Comparison of ENCODE assay signal across 24 cellular contexts in the genomic region with DNA sequence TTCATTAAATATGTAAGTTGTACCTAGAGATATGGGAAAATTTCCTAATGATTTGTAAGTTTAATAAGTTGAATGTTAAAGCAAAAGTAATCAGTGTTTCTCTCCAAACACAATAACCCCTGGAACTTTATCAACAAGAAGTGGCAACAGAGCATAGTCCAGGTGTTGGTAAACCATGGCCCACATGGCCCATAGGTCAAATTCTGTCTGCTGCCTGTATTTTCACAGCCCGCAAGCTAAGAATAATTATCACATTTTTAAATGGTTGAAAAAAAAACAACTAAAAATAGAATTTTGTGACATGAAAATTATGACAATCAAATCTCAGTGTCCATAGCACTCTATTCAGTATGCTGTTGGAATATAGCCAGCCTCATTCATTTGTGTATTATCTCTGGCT.
DNase-seq lines count a peak whose midpoint lies in the region; ATAC-seq, FAIRE-seq and TF ChIP-seq lines count a peak whose summit lies in the region.
"Had no signal": no experiment of that assay in that cellular context is flagged by ENCODE, and none has a peak within 500 bp of the region (broad histone marks: within the 10 kb centered on the region; RNA-seq: fewer than 3 reads in every experiment).

No MANE protein-coding gene starts in this region.

- H3K27me3 ChIP-seq in HepG2 (ENCODE audit: control insufficient read depth in 1 of 2, insufficient read depth in 2 of 2, low read length in 2 of 2) (no peaks in the 10 kb centered on the region), osteoblast (ENCODE audit: insufficient read depth, low read length) (no peaks in the 10 kb centered on the region), SK-N-SH (ENCODE audit: insufficient read depth) (no peaks in the 10 kb centered on the region)
- H3K27me3 ChIP-seq: BE2C; BLaER1 treated with 17β-estradiol and CSF1 and Interleukin-3, amounts not matched to agents 10 nM and 100 nM had no signal

- CTCF ChIA-PET in HepG2 (lab: Yijun Ruan, JAX; ENCODE audit: low intra/inter-chr PET ratio, low total read pairs), result no interaction called here
- CTCF ChIA-PET in SK-N-SH (lab: Yijun Ruan, JAX), result no interaction called here

- H3K36me3 Mint-ChIP-seq in activated T-helper 1 cell treated with anti-CD3 and anti-CD28 coated beads, Interleukin-12 subunit alpha, Interleukin-12 subunit beta, Interleukin-2, Interleukin-4 antibody, amounts not matched to agents 30 ng/mL and 10 ng/mL and 1 ng/mL, durations not matched to agents 14 hours and 24 hours and 36 hours (ENCODE audit: low read depth), result no peaks in the 10 kb centered on the region
- no peaks in the 10 kb centered on the region for H3K36me3 Mint-ChIP-seq in glutamatergic neuron (ENCODE audit: unreplicated experiment)
- H3K36me3 Mint-ChIP-seq: CD14-positive monocyte had no signal

- TF ChIP-seq RAD21 in HepG2 (CRISPR knock-in tag; IDR thresholded peaks at IDR 0.05) (no peak), SK-N-SH (IDR thresholded peaks at IDR 0.05; ENCODE audit: low read length) (no peak)

- BruUV-seq in HepG2 (replicated peaks; lab: Mats Ljungman, UMichigan), result no TSS peak

- H3K9me3 Mint-ChIP-seq in activated T-helper 1 cell treated with anti-CD3 and anti-CD28 coated beads, Interleukin-12 subunit alpha, Interleukin-12 subunit beta, Interleukin-2, Interleukin-4 antibody, amounts not matched to agents 30 ng/mL and 10 ng/mL and 1 ng/mL, durations not matched to agents 14 hours and 24 hours and 36 hours, result no peaks in the 10 kb centered on the region
- H3K9me3 Mint-ChIP-seq in glutamatergic neuron (ENCODE audit: unreplicated experiment), result no peaks in the 10 kb centered on the region

- H4K20me1 ChIP-seq in HepG2 (ENCODE audit: insufficient read depth, low read length), result no peaks in the 10 kb centered on the region
- no peaks in the 10 kb centered on the region for H4K20me1 ChIP-seq in osteoblast (ENCODE audit: insufficient read depth, low read length)
- H4K20me1 ChIP-seq in SK-N-SH (ENCODE audit: insufficient read depth), result no peaks in the 10 kb centered on the region
- H4K20me1 ChIP-seq: BLaER1 treated with 17β-estradiol and CSF1 and Interleukin-3, amounts not matched to agents 10 nM and 100 nM had no signal

- POLR2A ChIA-PET in HepG2 (lab: Yijun Ruan, JAX), result no interaction called here
- POLR2A ChIA-PET in SK-N-SH (lab: Yijun Ruan, JAX), result no interaction called here

- no peaks in the 10 kb centered on the region for H3K9me2 ChIP-seq in SK-N-SH

- H3F3A ChIP-seq in SK-N-SH (replicated peaks; ENCODE audit: insufficient read depth), result no peaks in the 10 kb centered on the region

- H3K36me3 ChIP-seq in HepG2 (replicated peaks in 1 of 2; ENCODE audit: control insufficient read depth in 1 of 2, insufficient read depth in 2 of 2, low read length in 2 of 2) (no peaks in the 10 kb centered on the region), osteoblast (ENCODE audit: insufficient read depth, low read length) (no peaks in the 10 kb centered on the region), SK-N-SH (replicated peaks in 1 of 2; ENCODE audit: control insufficient read depth in 1 of 2, insufficient read depth in 2 of 2, low read length in 1 of 2) (no peaks in the 10 kb centered on the region)
- H3K36me3 ChIP-seq: BE2C; BLaER1 treated with 17β-estradiol and CSF1 and Interleukin-3, amounts not matched to agents 10 nM and 100 nM; HAP-1 had no signal

- H2AFZ ChIP-seq in HepG2 (ENCODE audit: low read length) (no peak overlapping the region), osteoblast (ENCODE audit: low read length) (no peak overlapping the region), SK-N-SH (ENCODE audit: low read depth) (no peak overlapping the region)

- H3K4me3 Mint-ChIP-seq in activated T-helper 1 cell treated with anti-CD3 and anti-CD28 coated beads, Interleukin-12 subunit alpha, Interleukin-12 subunit beta, Interleukin-2, Interleukin-4 antibody, amounts not matched to agents 30 ng/mL and 10 ng/mL and 1 ng/mL, durations not matched to agents 14 hours and 24 hours and 36 hours, result no peak overlapping the region
- H3K4me3 Mint-ChIP-seq in glutamatergic neuron (ENCODE audit: unreplicated experiment), result no peak overlapping the region
- H3K4me3 Mint-ChIP-seq: CD14-positive monocyte; CD4-positive, alpha-beta T cell; HFFc6 had no signal

- no peak for FAIRE-seq in HepG2 (lab: Jason Lieb, UNC)
- FAIRE-seq: A549, G401.6, GM12892, H54 had no signal

- in situ Hi-C loops in HepG2 (cut with HindIII; ENCODE audit: extremely low pct_ligation_motif_present, low pct_unique_long_range_greater_than_20kb), result no loop called here

- intact Hi-C loops in HepG2 (cut with micrococcal nuclease; ENCODE audit: unreplicated experiment), result no loop called here
- intact Hi-C loops in activated T-helper 1 cell treated with anti-CD3 and anti-CD28 coated beads, Interleukin-12 subunit alpha, Interleukin-12 subunit beta, Interleukin-2, Interleukin-4 antibody, amounts not matched to agents 30 ng/mL and 10 ng/mL and 1 ng/mL, durations not matched to agents 14 hours and 24 hours and 36 hours (cut with micrococcal nuclease), result no loop called here

- TF ChIP-seq CTCF in HepG2 (CRISPR knock-in tag; IDR thresholded peaks at IDR 0.05), result no peak
- TF ChIP-seq CTCF in osteoblast (IDR thresholded peaks at IDR 0.05; ENCODE audit: extremely low read depth, low read depth, low read length), result no peak
- no peak for TF ChIP-seq CTCF in SK-N-SH (IDR thresholded peaks at IDR 0.05)
- TF ChIP-seq CTCF in glutamatergic neuron (IDR thresholded peaks at IDR 0.05; ENCODE audit: partially characterized antibody, unreplicated experiment), result no peak

- ATAC-seq in HepG2, result peak; percentile 69
- ATAC-seq: A549 had no signal

- peak in 1 of 2 experiments; percentile 21; a peak in 1 of 4 replicates for TF ChIP-seq EP300 in HepG2 (IDR thresholded peaks at IDR 0.05; ENCODE audit: low read depth in 2 of 2, low read length in 2 of 2)
- no peak for TF ChIP-seq EP300 in HepG2 (CRISPR knock-in tag; IDR thresholded peaks at IDR 0.05; ENCODE audit: borderline replicate concordance)
- TF ChIP-seq EP300 in SK-N-SH (IDR thresholded peaks at IDR 0.05; ENCODE audit: borderline replicate concordance in 1 of 2, low read depth in 1 of 2, low read length in 1 of 2), result no peak

- H3K27me3 Mint-ChIP-seq in activated T-helper 1 cell treated with anti-CD3 and anti-CD28 coated beads, Interleukin-12 subunit alpha, Interleukin-12 subunit beta, Interleukin-2, Interleukin-4 antibody, amounts not matched to agents 30 ng/mL and 10 ng/mL and 1 ng/mL, durations not matched to agents 14 hours and 24 hours and 36 hours (ENCODE audit: insufficient read depth), result no peaks in the 10 kb centered on the region
- H3K27me3 Mint-ChIP-seq in glutamatergic neuron (ENCODE audit: unreplicated experiment), result peaks cover 2% of the 10 kb centered on the region
- H3K27me3 Mint-ChIP-seq: CD4-positive, alpha-beta T cell had no signal

- no peaks in the 10 kb centered on the region for H3K4me1 Mint-ChIP-seq in activated T-helper 1 cell treated with anti-CD3 and anti-CD28 coated beads, Interleukin-12 subunit alpha, Interleukin-12 subunit beta, Interleukin-2, Interleukin-4 antibody, amounts not matched to agents 30 ng/mL and 10 ng/mL and 1 ng/mL, durations not matched to agents 14 hours and 24 hours and 36 hours (ENCODE audit: low read depth)
- peaks cover 2% of the 10 kb centered on the region for H3K4me1 Mint-ChIP-seq in glutamatergic neuron (ENCODE audit: low read depth, unreplicated experiment)
- H3K4me1 Mint-ChIP-seq: CD14-positive monocyte had no signal

- peaks cover 37% of the 10 kb centered on the region for H3K4me1 ChIP-seq in HepG2 (ENCODE audit: insufficient read depth, low read length)
- H3K4me1 ChIP-seq in osteoblast (ENCODE audit: insufficient read depth, low read length), result no peaks in the 10 kb centered on the region
- no peaks in the 10 kb centered on the region for H3K4me1 ChIP-seq in SK-N-SH (ENCODE audit: control insufficient read depth in 1 of 2, insufficient read depth in 2 of 2, low read depth in 1 of 2, low read length in 1 of 2)
- H3K4me1 ChIP-seq: A549; BLaER1 treated with 17β-estradiol and CSF1 and Interleukin-3, amounts not matched to agents 10 nM and 100 nM; Caco-2; HAP-1 had no signal

- H3K9me3 ChIP-seq in HepG2 (ENCODE audit: low read length) (no peaks in the 10 kb centered on the region), osteoblast (ENCODE audit: low read depth, low read length) (no peaks in the 10 kb centered on the region), SK-N-SH (no peaks in the 10 kb centered on the region)
- H3K9me3 ChIP-seq: A549; BE2C; BLaER1 treated with 17β-estradiol and CSF1 and Interleukin-3, amounts not matched to agents 10 nM and 100 nM; Caco-2; HAP-1 had no signal

- H3K27ac ChIP-seq in HepG2 (ENCODE audit: extremely low read length, insufficient read depth, low read length) (no peak overlapping the region), osteoblast (ENCODE audit: low read depth, low read length) (no peak overlapping the region), SK-N-SH (ENCODE audit: low read depth in 2 of 2, low read length in 1 of 2) (no peak overlapping the region)
- H3K27ac ChIP-seq: 22Rv1; A549; BLaER1 treated with 17β-estradiol and CSF1 and Interleukin-3, amounts not matched to agents 10 nM and 100 nM had no signal

- peak overlapping the region; percentile 21; the same call in 1 of the 2 replicates for H3K4me2 ChIP-seq in HepG2 (ENCODE audit: low read depth, low read length)
- no peak overlapping the region for H3K4me2 ChIP-seq in osteoblast (ENCODE audit: insufficient read depth, low read length)
- no peak overlapping the region for H3K4me2 ChIP-seq in SK-N-SH
- H3K4me2 ChIP-seq: A549; BLaER1 treated with 17β-estradiol and CSF1 and Interleukin-3, amounts not matched to agents 10 nM and 100 nM had no signal

- DNase-seq in COR-L47 (lab: John Stamatoyannopoulos, UW) (peak; percentile 88), NCI-H2081 treated with DMSO at 0.1 percent for 48 hours (lab: John Stamatoyannopoulos, UW) (peak; percentile 85), HepG2 (ENCODE audit: low spot score) (no peak), osteoblast (ENCODE audit: insufficient read length, low spot score, missing footprints) (peak; percentile 65), SK-N-SH (no peak), glutamatergic neuron (no peak)
- DNase-seq in activated T-helper 1 cell treated with anti-CD3 and anti-CD28 coated beads, Interleukin-12 subunit alpha, Interleukin-12 subunit beta, Interleukin-2, Interleukin-4 antibody, amounts not matched to agents 30 ng/mL and 10 ng/mL and 1 ng/mL, durations not matched to agents 14 hours and 24 hours and 36 hours (ENCODE audit: low spot score), result no peak
- DNase-seq in activated CD4-positive, alpha-beta T cell treated with anti-CD3 and anti-CD28 coated beads for 4 hours, result no peak
- DNase-seq: ACHN; AML-193; BE2C; Caco-2; CD4-positive, alpha-beta T cell; DND-41; GOT3; HFFc6 had no signal

- no peak overlapping the region for H3K27ac Mint-ChIP-seq in activated T-helper 1 cell treated with anti-CD3 and anti-CD28 coated beads, Interleukin-12 subunit alpha, Interleukin-12 subunit beta, Interleukin-2, Interleukin-4 antibody, amounts not matched to agents 30 ng/mL and 10 ng/mL and 1 ng/mL, durations not matched to agents 14 hours and 24 hours and 36 hours
- H3K27ac Mint-ChIP-seq in glutamatergic neuron (ENCODE audit: unreplicated experiment), result no peak overlapping the region
- H3K27ac Mint-ChIP-seq: CD14-positive monocyte; CD4-positive, alpha-beta T cell; HFFc6 had no signal

- H3K79me2 ChIP-seq in HepG2 (ENCODE audit: insufficient read depth, low read length) (no peaks in the 10 kb centered on the region), osteoblast (ENCODE audit: insufficient read depth, low read length) (no peaks in the 10 kb centered on the region), SK-N-SH (ENCODE audit: insufficient read depth) (no peaks in the 10 kb centered on the region)

- H3K4me3 ChIP-seq in HepG2 (replicated peaks in 1 of 3; ENCODE audit: insufficient read depth in 1 of 3, low read depth in 2 of 3, low read length in 3 of 3), result no peak overlapping the region
- H3K4me3 ChIP-seq in osteoblast (ENCODE audit: insufficient read depth, low read length), result no peak overlapping the region
- no peak overlapping the region for H3K4me3 ChIP-seq in SK-N-SH (ENCODE audit: low read depth in 2 of 2, low read length in 1 of 2)
- H3K4me3 ChIP-seq: A549; BLaER1 treated with 17β-estradiol and CSF1 and Interleukin-3, amounts not matched to agents 10 nM and 100 nM; HAP-1 had no signal

- 6% methylated on average over 1 of the region's 1 CpG for WGBS in HepG2 (ENCODE audit: low lambda C conversion rate)
- WGBS in SK-N-SH (ENCODE audit: low lambda C conversion rate), result 91% methylated on average over 1 of the region's 1 CpG

- TF ChIP-seq POLR2A in HepG2 (IDR thresholded peaks at IDR 0.05; ENCODE audit: insufficient read depth in 1 of 2, low read depth in 2 of 2, low read length in 2 of 2), result no peak

- H3K9ac ChIP-seq in HepG2 (ENCODE audit: insufficient read depth, low read depth, low read length) (no peak overlapping the region), SK-N-SH (no peak overlapping the region)
- H3K9ac ChIP-seq: BLaER1 treated with 17β-estradiol and CSF1 and Interleukin-3, amounts not matched to agents 10 nM and 100 nM had no signal

Comparison
In these comparisons a context has a peak if more than half of its experiments do, and no peak if none do; other contexts are left out.
1. DNase-seq: peak in COR-L47 (single experiment), NCI-H2081 treated with DMSO at 0.1 percent for 48 hours (single experiment) and osteoblast (single experiment); none in HepG2 (single experiment), activated T-helper 1 cell treated with anti-CD3 and anti-CD28 coated beads, Interleukin-12 subunit alpha, Interleukin-12 subunit beta, Interleukin-2, Interleukin-4 antibody, amounts not matched to agents 30 ng/mL and 10 ng/mL and 1 ng/mL, durations not matched to agents 14 hours and 24 hours and 36 hours (single experiment), SK-N-SH (single experiment), activated CD4-positive, alpha-beta T cell treated with anti-CD3 and anti-CD28 coated beads for 4 hours (0 of 2) and glutamatergic neuron (single experiment).